ENCODE assay signal across 20 cellular contexts in the genomic region with DNA sequence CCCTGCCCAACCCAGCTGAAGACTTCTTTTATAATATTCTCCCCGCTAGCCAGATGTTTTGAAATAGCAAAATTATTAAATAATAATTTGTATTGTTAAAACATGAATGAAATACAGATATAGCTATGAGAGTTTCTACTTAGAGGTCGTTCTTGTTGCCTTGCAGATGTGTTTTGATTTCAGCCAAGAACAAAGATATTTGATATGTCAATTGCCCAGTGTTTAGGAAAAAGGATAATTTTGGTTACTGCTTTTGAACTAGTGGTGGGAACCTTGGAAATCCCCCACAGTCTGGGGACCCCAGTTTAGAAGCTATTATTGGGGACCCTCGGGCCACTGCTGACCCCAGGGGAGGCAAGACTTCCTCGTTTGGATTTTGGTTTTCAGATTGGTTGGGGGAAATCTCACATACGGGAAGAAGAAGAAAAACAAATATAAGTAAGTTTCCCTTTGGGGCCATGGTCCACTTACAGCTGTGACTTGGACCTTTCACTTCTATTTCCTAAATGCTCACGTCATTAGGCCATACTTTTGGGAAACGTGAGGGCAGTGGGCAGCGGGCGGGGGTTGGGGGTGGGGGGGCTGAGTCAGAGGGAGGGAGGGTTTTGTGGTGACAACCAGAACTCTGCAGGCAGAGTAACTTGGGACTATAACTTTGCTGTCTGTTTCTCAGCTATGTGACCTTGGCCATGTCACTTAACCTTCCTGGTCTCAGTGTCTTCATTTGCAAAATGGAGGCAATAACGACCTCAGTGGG. TPM values are rescaled to one million over a fixed set of nuclear protein-coding genes. Genes with fewer than 3 reads are reported as not detected.
DNase-seq lines count a peak whose midpoint lies in the region; ATAC-seq and TF ChIP-seq lines count a peak whose summit lies in the region.
"Had no signal": no experiment of that assay in that cellular context is flagged by ENCODE, and none has a peak within 500 bp of the region (broad histone marks: within the 10 kb centered on the region; RNA-seq: fewer than 3 reads in every experiment).

No MANE protein-coding gene starts in this region.

- no peaks in the 10 kb centered on the region for H3K27me3 ChIP-seq in left ventricle myocardium inferior (ENCODE audit: low read depth)
- no peaks in the 10 kb centered on the region for H3K27me3 ChIP-seq in thymus (ENCODE audit: control insufficient read depth, insufficient read depth)
- H3K27me3 ChIP-seq: colonic mucosa, thyroid gland had no signal

- H3K4me1 Mint-ChIP-seq in chondrocyte (ENCODE audit: low read depth) = peaks cover 39% of the 10 kb centered on the region

- no peak overlapping the region for H3K4me3 Mint-ChIP-seq in chondrocyte (ENCODE audit: unreplicated experiment)
- H3K4me3 Mint-ChIP-seq: activated T-cell treated with anti-CD3 and anti-CD28 coated beads, Interleukin-2, amount 50 U/mL, for 72 hours; naive thymus-derived CD8-positive, alpha-beta T cell had no signal

- DNase-seq in left ventricle myocardium inferior (no peak), Right ventricle myocardium inferior (ENCODE audit: missing footprints) (no peak), chondrocyte (ENCODE audit: low spot score) (no peak), myocyte (ENCODE audit: low read depth) (peak; percentile 41), NCI-H2196 treated with DMSO at 0.1 percent for 48 hours (lab: John Stamatoyannopoulos, UW; ENCODE audit: unreplicated experiment) (no peak)
- DNase-seq in activated naive CD4-positive, alpha-beta T cell treated with anti-CD3 and anti-CD28 coated beads, Interleukin-2, amount 50 U/mL, for 72 hours (ENCODE audit: low spot score in 2 of 2) = no peak
- DNase-seq: activated CD4-positive, alpha-beta T cell treated with anti-CD3 and anti-CD28 coated beads, Interleukin-2, amount 50 U/mL, for 4 hours; activated T-cell treated with anti-CD3 and anti-CD28 coated beads, Interleukin-2, amount 50 U/mL, for 72 hours; colonic mucosa; COR-L47; GDM1; naive thymus-derived CD8-positive, alpha-beta T cell; NCI-H1105; NCI-H2227 treated with DMSO at 0.1 percent for 48 hours; stimulated activated CD8-positive, alpha-beta memory T cell treated with anti-CD3 and anti-CD28 coated beads, Interleukin-4, amount 100 ng/mL, for 48 hours; thyroid gland had no signal

- TF ChIP-seq CTCF in left ventricle myocardium inferior (IDR thresholded peaks at IDR 0.05; ENCODE audit: borderline replicate concordance) = no peak
- TF ChIP-seq CTCF in chondrocyte (IDR thresholded peaks at IDR 0.05) = no peak

- H3K27ac Mint-ChIP-seq in chondrocyte (ENCODE audit: unreplicated experiment) = peak overlapping the region; percentile 52
- H3K27ac Mint-ChIP-seq in activated naive CD4-positive, alpha-beta T cell treated with anti-CD3 and anti-CD28 coated beads, Interleukin-2, amount 50 U/mL, for 72 hours = no peak overlapping the region
- H3K27ac Mint-ChIP-seq: activated T-cell treated with anti-CD3 and anti-CD28 coated beads, Interleukin-2, amount 50 U/mL, for 72 hours; naive thymus-derived CD8-positive, alpha-beta T cell had no signal

- no peak for ATAC-seq in Right ventricle myocardium inferior
- no peak for ATAC-seq in activated naive CD4-positive, alpha-beta T cell treated with anti-CD3 and anti-CD28 coated beads, Interleukin-2, amount 50 U/mL, for 72 hours
- no peak for ATAC-seq in GM18873 (IDR thresholded peaks at IDR 0.05; ENCODE audit: low FRiP score, unreplicated experiment)
- ATAC-seq: A549; activated T-cell treated with anti-CD3 and anti-CD28 coated beads, Interleukin-2, amount 50 U/mL, for 72 hours; naive thymus-derived CD8-positive, alpha-beta T cell had no signal

- H3K4me1 ChIP-seq in left ventricle myocardium inferior (peaks cover 7% of the 10 kb centered on the region), thymus (ENCODE audit: control insufficient read depth, insufficient read depth, low read length) (no peaks in the 10 kb centered on the region)
- H3K4me1 ChIP-seq: A549, colonic mucosa, HAP-1 had no signal

- H3K27ac ChIP-seq in left ventricle myocardium inferior (replicated peaks) (peak overlapping the region; percentile 63), thymus (ENCODE audit: low read depth) (peak overlapping the region; percentile 47)
- H3K27ac ChIP-seq: A549, colonic mucosa, thyroid gland had no signal

- no peaks in the 10 kb centered on the region for H3K36me3 ChIP-seq in left ventricle myocardium inferior
- H3K36me3 ChIP-seq in thymus (ENCODE audit: control insufficient read depth, insufficient read depth) = no peaks in the 10 kb centered on the region
- H3K36me3 ChIP-seq: colonic mucosa, HAP-1, thyroid gland had no signal

- H3K9me3 ChIP-seq in left ventricle myocardium inferior (replicated peaks) (no peaks in the 10 kb centered on the region), thymus (ENCODE audit: control insufficient read depth) (no peaks in the 10 kb centered on the region)
- H3K9me3 ChIP-seq: A549, colonic mucosa, HAP-1, thyroid gland had no signal

- H3K36me3 Mint-ChIP-seq in chondrocyte (ENCODE audit: low read depth) = no peaks in the 10 kb centered on the region
- no peaks in the 10 kb centered on the region for H3K36me3 Mint-ChIP-seq in activated naive CD4-positive, alpha-beta T cell treated with anti-CD3 and anti-CD28 coated beads, Interleukin-2, amount 50 U/mL, for 72 hours

- H3K27me3 Mint-ChIP-seq in chondrocyte (ENCODE audit: low read depth) = no peaks in the 10 kb centered on the region

- no peaks in the 10 kb centered on the region for H3K9me3 Mint-ChIP-seq in chondrocyte (ENCODE audit: low read depth)
- peaks cover 0 to 5% of the 10 kb centered on the region in 2 donors for H3K9me3 Mint-ChIP-seq in activated naive CD4-positive, alpha-beta T cell treated with anti-CD3 and anti-CD28 coated beads, Interleukin-2, amount 50 U/mL, for 72 hours

- 80% methylated on average over 10 of the region's 10 CpGs for WGBS in thymus

- intact Hi-C loops in left ventricle myocardium inferior (cut with micrococcal nuclease) (no loop called here), Right ventricle myocardium inferior (cut with DNase I) (no loop called here)

- no peak overlapping the region for H3K4me3 ChIP-seq in left ventricle myocardium inferior
- no peak overlapping the region for H3K4me3 ChIP-seq in thymus (ENCODE audit: low read length)
- H3K4me3 ChIP-seq: A549, colonic mucosa, HAP-1, thyroid gland had no signal

RNA-seq across cellular contexts. Expression of a gene that starts 37.0 kb away (rescaled TPM):
- 1.0 TPM for total RNA-seq in left ventricle myocardium inferior
- total RNA-seq in Right ventricle myocardium inferior = 1.7 TPM
- 7.4 to 14.8 TPM (median 8.6 TPM) in 3 replicates for total RNA-seq in chondrocyte
- total RNA-seq in myocyte = 24.2 and 32.5 TPM in 2 replicates
- polyA plus RNA-seq in myocyte (2012) = 15.2 TPM
- polyA plus RNA-seq in thymus = 6.9 TPM
- total RNA-seq in activated naive CD4-positive, alpha-beta T cell treated with anti-CD3 and anti-CD28 coated beads, Interleukin-2, amount 50 U/mL, for 72 hours = under 1 TPM; 0.27 to 0.82 TPM
- total RNA-seq: activated T-cell treated with anti-CD3 and anti-CD28 coated beads, Interleukin-2, amount 50 U/mL, for 72 hours; naive thymus-derived CD8-positive, alpha-beta T cell had no signal
- polyA plus RNA-seq: naive thymus-derived CD8-positive, alpha-beta T cell had no signal
